ENCODE assay signal across 23 cellular contexts in genomic region chr5:9388941-9389674, GRCh38.
DNase-seq lines count a peak whose midpoint lies in the region; ATAC-seq, FAIRE-seq and TF ChIP-seq lines count a peak whose summit lies in the region.
"Had no signal": no experiment of that assay in that cellular context is flagged by ENCODE, and none has a peak within 500 bp of the region (broad histone marks: within the 10 kb centered on the region; RNA-seq: fewer than 3 reads in every experiment).

No MANE protein-coding gene starts in this region.

- no peak overlapping the region for H3K4me3 ChIP-seq in liver (ENCODE audit: low read depth in 1 of 3, low read length in 3 of 3)
- H3K4me3 ChIP-seq in HepG2 (replicated peaks in 1 of 3; ENCODE audit: insufficient read depth in 1 of 3, low read depth in 2 of 3, low read length in 3 of 3): no peak overlapping the region
- H3K4me3 ChIP-seq in mesenchymal stem cell (ENCODE audit: insufficient read depth in 1 of 2, low read depth in 1 of 2, low read length in 2 of 2): no peak overlapping the region
- H3K4me3 ChIP-seq: A549, BLaER1 had no signal

- TF ChIP-seq POLR2A in HepG2 (IDR thresholded peaks at IDR 0.05; ENCODE audit: insufficient read depth in 1 of 2, low read depth in 2 of 2, low read length in 2 of 2): no peak

- H3K9ac ChIP-seq in liver (ENCODE audit: low read depth in 1 of 2, low read length in 2 of 2) (no peak overlapping the region), HepG2 (ENCODE audit: insufficient read depth, low read depth, low read length) (no peak overlapping the region), mesenchymal stem cell (ENCODE audit: low read length) (no peak overlapping the region)
- H3K9ac ChIP-seq: BLaER1 had no signal

- H3K14ac ChIP-seq in mesenchymal stem cell (ENCODE audit: low read length in 2 of 2): no peak overlapping the region

- no peak overlapping the region for H2BK120ac ChIP-seq in mesenchymal stem cell (ENCODE audit: low read depth, low read length)

- peaks cover 16% of the 10 kb centered on the region for H3K36me3 Mint-ChIP-seq in type B pancreatic cell
- H3K36me3 Mint-ChIP-seq in stimulated activated effector memory CD8-positive, alpha-beta T cell treated with anti-CD3 and anti-CD28 coated beads, Interleukin-12 subunit alpha, Interleukin-12 subunit beta, amount 100 ng/mL, for 72 hours: no peaks in the 10 kb centered on the region
- H3K36me3 Mint-ChIP-seq: CD4-positive, alpha-beta memory T cell; IgD-negative memory B cell had no signal

- H2BK5ac ChIP-seq in mesenchymal stem cell (ENCODE audit: low read depth, low read length, poor library complexity, severe bottlenecking): no peak overlapping the region

- no TSS peak for BruUV-seq in HepG2 (replicated peaks; lab: Mats Ljungman, UMichigan)

- no peak overlapping the region for H2BK15ac ChIP-seq in mesenchymal stem cell (ENCODE audit: low read depth, poor library complexity, severe bottlenecking)

- TF ChIP-seq EP300 in HepG2 (IDR thresholded peaks at IDR 0.05; ENCODE audit: low read depth in 2 of 2, low read length in 2 of 2) (no peak), HepG2 (CRISPR knock-in tag; IDR thresholded peaks at IDR 0.05; ENCODE audit: borderline replicate concordance) (no peak)

- peak overlapping the region; percentile 55 for H4K8ac ChIP-seq in mesenchymal stem cell (ENCODE audit: low read length)

- H3K4me2 ChIP-seq in HepG2 (ENCODE audit: low read depth, low read length): no peak overlapping the region
- H3K4me2 ChIP-seq in mesenchymal stem cell (ENCODE audit: low read length, poor library complexity, severe bottlenecking): no peak overlapping the region
- H3K4me2 ChIP-seq: A549, BLaER1 had no signal

- CTCF ChIA-PET in HepG2 (lab: Yijun Ruan, JAX; ENCODE audit: low intra/inter-chr PET ratio, low total read pairs): no interaction called here

- intact Hi-C loops in HepG2 (cut with micrococcal nuclease; ENCODE audit: unreplicated experiment): no loop called here

- H3K79me1 ChIP-seq in mesenchymal stem cell (replicated peaks; ENCODE audit: low read length, poor library complexity, severe bottlenecking): peaks cover 30% of the 10 kb centered on the region

- no peak overlapping the region for H3K27ac Mint-ChIP-seq in type B pancreatic cell
- no peak overlapping the region for H3K27ac Mint-ChIP-seq in stimulated activated effector memory CD8-positive, alpha-beta T cell treated with anti-CD3 and anti-CD28 coated beads, Interleukin-12 subunit alpha, Interleukin-12 subunit beta, amount 100 ng/mL, for 72 hours
- H3K27ac Mint-ChIP-seq: CD4-positive, alpha-beta memory T cell had no signal

- no peaks in the 10 kb centered on the region for H3K79me2 ChIP-seq in HepG2 (ENCODE audit: insufficient read depth, low read length)

- H3K9me3 Mint-ChIP-seq in type B pancreatic cell: peaks cover 10% of the 10 kb centered on the region
- peaks cover 25% of the 10 kb centered on the region for H3K9me3 Mint-ChIP-seq in stimulated activated effector memory CD8-positive, alpha-beta T cell treated with anti-CD3 and anti-CD28 coated beads, Interleukin-12 subunit alpha, Interleukin-12 subunit beta, amount 100 ng/mL, for 72 hours

- H3K27me3 ChIP-seq in liver (ENCODE audit: control insufficient read depth in 4 of 4, insufficient read depth in 4 of 4, low read length in 3 of 4) (no peaks in the 10 kb centered on the region), HepG2 (ENCODE audit: control insufficient read depth in 1 of 2, insufficient read depth in 2 of 2, low read length in 2 of 2) (no peaks in the 10 kb centered on the region), mesenchymal stem cell (ENCODE audit: control insufficient read depth in 1 of 2, insufficient read depth in 1 of 2, low read length in 2 of 2) (no peaks in the 10 kb centered on the region)
- H3K27me3 ChIP-seq: BLaER1 had no signal

- in situ Hi-C loops in HepG2 (cut with HindIII; ENCODE audit: extremely low pct_ligation_motif_present, low pct_unique_long_range_greater_than_20kb): no loop called here

- ATAC-seq in HepG2: no peak
- no peak for ATAC-seq in stimulated activated effector memory CD8-positive, alpha-beta T cell treated with anti-CD3 and anti-CD28 coated beads, Interleukin-12 subunit alpha, Interleukin-12 subunit beta, amount 100 ng/mL, for 72 hours
- ATAC-seq: A549 had no signal

- peak overlapping the region; percentile 37 to 59 for H3K18ac ChIP-seq in mesenchymal stem cell (ENCODE audit: low read depth in 1 of 2, low read length in 2 of 2)

- H3K23ac ChIP-seq in mesenchymal stem cell (ENCODE audit: low read length in 2 of 2): no peak overlapping the region

- H3K4ac ChIP-seq in mesenchymal stem cell (ENCODE audit: low read depth in 1 of 2, low read length in 2 of 2): no peak overlapping the region

- H3K36me3 ChIP-seq in liver (ENCODE audit: control insufficient read depth in 4 of 4, insufficient read depth in 3 of 4, low read depth in 1 of 4, low read length in 3 of 4): no peaks in the 10 kb centered on the region
- no peaks in the 10 kb centered on the region for H3K36me3 ChIP-seq in HepG2 (replicated peaks in 1 of 2; ENCODE audit: control insufficient read depth in 1 of 2, insufficient read depth in 2 of 2, low read length in 2 of 2)
- H3K36me3 ChIP-seq in mesenchymal stem cell (ENCODE audit: control insufficient read depth in 1 of 2, insufficient read depth in 2 of 2, low read depth in 1 of 2, low read length in 2 of 2): no peaks in the 10 kb centered on the region
- H3K36me3 ChIP-seq: BLaER1 had no signal

- H2AK5ac ChIP-seq in mesenchymal stem cell (ENCODE audit: low read length, severe bottlenecking): no peak overlapping the region

- H3K4me1 Mint-ChIP-seq in type B pancreatic cell (ENCODE audit: unreplicated experiment): peaks cover 22% of the 10 kb centered on the region
- H3K4me1 Mint-ChIP-seq in stimulated activated effector memory CD8-positive, alpha-beta T cell treated with anti-CD3 and anti-CD28 coated beads, Interleukin-12 subunit alpha, Interleukin-12 subunit beta, amount 100 ng/mL, for 72 hours: no peaks in the 10 kb centered on the region

- H3K4me1 ChIP-seq in liver (ENCODE audit: control insufficient read depth in 4 of 4, insufficient read depth in 4 of 4, low read length in 3 of 4) (peaks cover 0 to 13% (median 3%) of the 10 kb centered on the region in 4 donors), HepG2 (ENCODE audit: insufficient read depth, low read length) (no peaks in the 10 kb centered on the region), mesenchymal stem cell (ENCODE audit: control insufficient read depth, insufficient read depth, low read depth, low read length) (peaks cover 1% of the 10 kb centered on the region)
- H3K4me1 ChIP-seq: A549, BLaER1 had no signal

- peak overlapping the region in 1 of 2 experiments; percentile 85 for H2BK12ac ChIP-seq in mesenchymal stem cell (ENCODE audit: low read length in 2 of 2)

- WGBS in liver: 49% methylated on average over 5 of the region's 5 CpGs
- WGBS in HepG2 (ENCODE audit: low lambda C conversion rate): 21% methylated on average over 5 of the region's 5 CpGs
- 60% methylated on average over 5 of the region's 5 CpGs for WGBS in mesenchymal stem cell

- H3K27ac ChIP-seq in liver (ENCODE audit: low read depth in 1 of 2, low read length in 2 of 2) (peak overlapping the region; percentile 23 to 48), HepG2 (ENCODE audit: extremely low read length, insufficient read depth, low read length) (no peak overlapping the region), mesenchymal stem cell (ENCODE audit: low read length, poor library complexity, severe bottlenecking) (no peak overlapping the region)
- H3K27ac ChIP-seq: A549, BLaER1 had no signal

- no peak overlapping the region for H4K91ac ChIP-seq in mesenchymal stem cell (ENCODE audit: low read length)

- H4K20me1 ChIP-seq in HepG2 (ENCODE audit: insufficient read depth, low read length): no peaks in the 10 kb centered on the region
- H4K20me1 ChIP-seq: BLaER1 had no signal

- TF ChIP-seq CTCF in liver (IDR thresholded peaks at IDR 0.05; ENCODE audit: low read depth, low read length, missing input control) (no peak), HepG2 (CRISPR knock-in tag; IDR thresholded peaks at IDR 0.05) (no peak), type B pancreatic cell (conservative IDR thresholded peaks at IDR 0.05) (no peak)

- H2AFZ ChIP-seq in HepG2 (ENCODE audit: low read length): no peak overlapping the region
- no peak overlapping the region for H2AFZ ChIP-seq in mesenchymal stem cell (ENCODE audit: low read depth, low read length)

- no peak for DNase-seq in HepG2 (ENCODE audit: low spot score)
- peak; percentile 23 for DNase-seq in amniotic epithelial cell (ENCODE audit: low read depth)
- no peak for DNase-seq in mesenchymal stem cell
- DNase-seq in type B pancreatic cell (ENCODE audit: extremely low spot score, unreplicated experiment): no peak
- DNase-seq in NCI-H2196 (lab: John Stamatoyannopoulos, UW; ENCODE audit: unreplicated experiment): no peak
- no peak for DNase-seq in stimulated activated effector memory CD8-positive, alpha-beta T cell treated with anti-CD3 and anti-CD28 coated beads, Interleukin-12 subunit alpha, Interleukin-12 subunit beta, amount 100 ng/mL, for 72 hours (ENCODE audit: low spot score in 2 of 2)
- no peak for DNase-seq in UCSD-AML1 (lab: John Stamatoyannopoulos, UW; ENCODE audit: unreplicated experiment)
- DNase-seq: CD4-positive, alpha-beta memory T cell; GDM1; Kasumi-1; MM.1S; NCI-H1092; NCI-H146; NCI-H2081; NCI-H510A; NCI-H82; OCI-M1; SHP77 had no signal

- no peaks in the 10 kb centered on the region for H3K27me3 Mint-ChIP-seq in type B pancreatic cell
- H3K27me3 Mint-ChIP-seq: CD4-positive, alpha-beta memory T cell; IgD-negative memory B cell had no signal

- peak overlapping the region; percentile 1 for H3K4me3 Mint-ChIP-seq in type B pancreatic cell
- no peak overlapping the region for H3K4me3 Mint-ChIP-seq in stimulated activated effector memory CD8-positive, alpha-beta T cell treated with anti-CD3 and anti-CD28 coated beads, Interleukin-12 subunit alpha, Interleukin-12 subunit beta, amount 100 ng/mL, for 72 hours
- H3K4me3 Mint-ChIP-seq: CD4-positive, alpha-beta memory T cell; IgD-negative memory B cell had no signal

- TF ChIP-seq RAD21 in liver (IDR thresholded peaks at IDR 0.05): peak in 1 of 2 donors; percentile 17
- TF ChIP-seq RAD21 in HepG2 (CRISPR knock-in tag; IDR thresholded peaks at IDR 0.05): no peak

- FAIRE-seq in HepG2 (lab: Jason Lieb, UNC): no peak
- FAIRE-seq: A549, H54 had no signal

- POLR2A ChIA-PET in HepG2 (lab: Yijun Ruan, JAX): no interaction called here

- H3K9me3 ChIP-seq in liver (ENCODE audit: control insufficient read depth in 4 of 4, low read length in 3 of 4) (no peaks in the 10 kb centered on the region), HepG2 (ENCODE audit: low read length) (no peaks in the 10 kb centered on the region), mesenchymal stem cell (ENCODE audit: control insufficient read depth, low read length) (no peaks in the 10 kb centered on the region)
- H3K9me3 ChIP-seq: A549, BLaER1 had no signal

TF ChIP-seq in liver, 16 proteins besides CTCF, POLR2A, EP300 and RAD21 (continues in another document):
- TF ChIP-seq SP1 (IDR thresholded peaks at IDR 0.05): peak; percentile 53

TF ChIP-seq in HepG2, 621 proteins besides CTCF, POLR2A, EP300 and RAD21 (continues in another document):
- TF ChIP-seq ZNF547 (CRISPR knock-in tag; IDR thresholded peaks at IDR 0.05): no peak

Comparison
In these comparisons a context has a peak if more than half of its experiments do, and no peak if none do; other contexts are left out.
1. H3K27ac ChIP-seq: peak in liver (2 of 2); none in HepG2 (single experiment) and mesenchymal stem cell (single experiment).